In the genomic region with DNA sequence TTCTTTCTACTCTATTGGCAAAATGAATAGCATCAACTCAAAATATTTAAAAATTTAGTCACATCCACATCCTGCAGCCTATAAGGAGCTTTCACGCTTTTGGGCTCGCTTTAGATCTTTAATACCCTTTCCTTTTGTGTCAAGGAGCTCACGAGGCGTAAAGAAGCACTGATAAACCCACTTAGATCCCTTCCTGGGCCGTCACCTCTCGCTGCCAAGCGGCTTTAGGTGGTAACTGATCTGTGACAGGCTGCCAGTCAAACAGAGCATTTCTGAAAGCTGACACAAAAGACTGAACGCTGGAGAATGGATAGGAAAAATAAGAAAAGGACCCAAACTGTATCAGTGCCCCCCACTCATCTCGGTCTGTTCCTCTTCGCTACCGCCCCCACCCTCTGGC, we compare ENCODE assay signal across 9 cellular contexts.
A peak's percentile ranks its signal among the peaks of the same experiment; 100 is the strongest.
DNase-seq lines count a peak whose midpoint lies in the region; ATAC-seq, FAIRE-seq and TF ChIP-seq lines count a peak whose summit lies in the region.
"Had no signal": no experiment of that assay in that cellular context is flagged by ENCODE, and none has a peak within 500 bp of the region (broad histone marks: within the 10 kb centered on the region; RNA-seq: fewer than 3 reads in every experiment).

No MANE protein-coding gene starts in this region.

- POLR2A ChIA-PET in PC-9 (lab: Charles Lee; ENCODE audit: unreplicated experiment): no interaction called here

- no peaks in the 10 kb centered on the region for H4K20me1 ChIP-seq in PC-9 (ENCODE audit: insufficient read depth)

- FAIRE-seq in small intestine (lab: Jason Lieb, UNC): no peak

- H3K4me1 ChIP-seq in ACC112 (ENCODE audit: control insufficient read depth, insufficient read depth, low read length, unreplicated experiment): peaks cover 22% of the 10 kb centered on the region
- H3K4me1 ChIP-seq in left ventricle myocardium inferior: peaks cover 16% of the 10 kb centered on the region
- H3K4me1 ChIP-seq in adrenal gland (replicated peaks in 1 of 2): no peaks in the 10 kb centered on the region
- 0 out of 2 replicates have a peak, but pooled peaks cover 8% of the 10 kb centered on the region for H3K4me1 ChIP-seq in PC-9 (replicated peaks; ENCODE audit: insufficient read depth)
- no peaks in the 10 kb centered on the region for H3K4me1 ChIP-seq in small intestine (ENCODE audit: control insufficient read depth in 2 of 2, insufficient read depth in 1 of 2, low read depth in 1 of 2, low read length in 1 of 2)

- no peak overlapping the region for H3K4me2 ChIP-seq in PC-9

- H3K9me3 ChIP-seq in left ventricle myocardium inferior (replicated peaks) (no peaks in the 10 kb centered on the region), adrenal gland (replicated peaks in 1 of 3) (no peaks in the 10 kb centered on the region), PC-9 (ENCODE audit: insufficient read depth, low read depth) (no peaks in the 10 kb centered on the region), small intestine (ENCODE audit: control insufficient read depth, low read depth) (no peaks in the 10 kb centered on the region)

- no peak for DNase-seq in left ventricle myocardium inferior
- DNase-seq in adrenal gland: no peak
- no peak for DNase-seq in PC-9
- no peak for DNase-seq in AG08395 (ENCODE audit: low spot score)
- DNase-seq in small intestine: no peak

- intact Hi-C loops in left ventricle myocardium inferior (cut with micrococcal nuclease): no loop called here
- intact Hi-C loops in adrenal gland (cut with DNase I): no loop called here
- intact Hi-C loops in PC-9 (cut with micrococcal nuclease; ENCODE audit: unreplicated experiment): no loop called here

- WGBS in adrenal gland, 4 donors: 41 to 52% (median 46%) methylated on average over 11 of the region's 11 CpGs
- 24 to 27% (median 24%) methylated on average over 11 of the region's 11 CpGs for WGBS in small intestine, 3 donors

- no peak for TF ChIP-seq POLR2A in adrenal gland (IDR thresholded peaks at IDR 0.05)

- H3K27me3 ChIP-seq in ACC112 (ENCODE audit: insufficient read depth, low read length) (no peaks in the 10 kb centered on the region), left ventricle myocardium inferior (ENCODE audit: low read depth) (no peaks in the 10 kb centered on the region), adrenal gland (no peaks in the 10 kb centered on the region), PC-9 (ENCODE audit: insufficient read depth, low read depth) (no peaks in the 10 kb centered on the region), small intestine (ENCODE audit: control insufficient read depth in 2 of 2, insufficient read depth in 2 of 2, low read length in 2 of 2) (no peaks in the 10 kb centered on the region)

- TF ChIP-seq CTCF in left ventricle myocardium inferior (IDR thresholded peaks at IDR 0.05; ENCODE audit: borderline replicate concordance): no peak
- no peak for TF ChIP-seq CTCF in adrenal gland (IDR thresholded peaks at IDR 0.05)
- TF ChIP-seq CTCF in PC-9 (conservative IDR thresholded peaks at IDR 0.05): no peak

- ATAC-seq in GM21360 (IDR thresholded peaks at IDR 0.05; ENCODE audit: unreplicated experiment) (peak; percentile 38), HG03558 (IDR thresholded peaks at IDR 0.05; ENCODE audit: extremely low read depth, unreplicated experiment) (peak; percentile 22)

- H3F3A ChIP-seq in PC-9 (ENCODE audit: insufficient read depth, low read depth): no peaks in the 10 kb centered on the region

- CTCF ChIA-PET in PC-9 (lab: Charles Lee): no interaction called here

- H3K27ac ChIP-seq in ACC112 (ENCODE audit: low read depth, low read length): no peak overlapping the region
- peak overlapping the region; percentile 41 for H3K27ac ChIP-seq in left ventricle myocardium inferior (replicated peaks)
- no peak overlapping the region for H3K27ac ChIP-seq in adrenal gland
- no peak overlapping the region for H3K27ac ChIP-seq in PC-9
- no peak overlapping the region for H3K27ac ChIP-seq in small intestine (ENCODE audit: low read depth in 1 of 2, low read length in 1 of 2)
- H3K27ac ChIP-seq: C4-2B had no signal

- H3K4me3 ChIP-seq in ACC112 (ENCODE audit: low read depth, low read length): peak overlapping the region; percentile 63; the same call in 1 of the 2 replicates
- peak overlapping the region; percentile 57 for H3K4me3 ChIP-seq in left ventricle myocardium inferior
- H3K4me3 ChIP-seq in adrenal gland: peak overlapping the region in 1 of 4 donors; percentile 40
- H3K4me3 ChIP-seq in PC-9: no peak overlapping the region
- no peak overlapping the region for H3K4me3 ChIP-seq in small intestine (ENCODE audit: low read depth in 1 of 2, low read length in 2 of 2)

- BruUV-seq in PC-9 (replicated peaks; lab: Mats Ljungman, UMichigan): no TSS peak

- H2AFZ ChIP-seq in ACC112 (ENCODE audit: low read length, unreplicated experiment) (peak overlapping the region; percentile 46), PC-9 (no peak overlapping the region)

- H3K36me3 ChIP-seq in ACC112 (ENCODE audit: insufficient read depth, low read length) (no peaks in the 10 kb centered on the region), left ventricle myocardium inferior (no peaks in the 10 kb centered on the region), adrenal gland (replicated peaks in 1 of 2) (no peaks in the 10 kb centered on the region), PC-9 (ENCODE audit: low read depth) (no peaks in the 10 kb centered on the region), small intestine (ENCODE audit: control insufficient read depth in 2 of 2, insufficient read depth in 2 of 2, low read length in 2 of 2) (no peaks in the 10 kb centered on the region)

- no peaks in the 10 kb centered on the region for H3K9me2 ChIP-seq in PC-9 (ENCODE audit: insufficient read depth)

- H3K79me2 ChIP-seq in ACC112 (ENCODE audit: control insufficient read depth, insufficient read depth, low read length, unreplicated experiment): no peaks in the 10 kb centered on the region
- H3K79me2 ChIP-seq in PC-9 (ENCODE audit: low read depth): no peaks in the 10 kb centered on the region

Comparison
In these comparisons a context has a peak if more than half of its experiments do, and no peak if none do; other contexts are left out.
1. H3K4me3 ChIP-seq: peak in ACC112 (single experiment) and left ventricle myocardium inferior (single experiment); none in PC-9 (single experiment) and small intestine (0 of 2).